In genomic region chr1:150995896-150996295, GRCh38 we compare ENCODE assay signal across 8 cellular contexts. TPM values are rescaled to one million over a fixed set of nuclear protein-coding genes. Genes with fewer than 3 reads are reported as not detected.
DNase-seq lines count a peak whose midpoint lies in the region; FAIRE-seq and TF ChIP-seq lines count a peak whose summit lies in the region.

No MANE protein-coding gene starts in this region.

- TF ChIP-seq CTCF in endothelial cell (IDR thresholded peaks at IDR 0.05; ENCODE audit: unreplicated experiment), result peak; percentile 94
- TF ChIP-seq CTCF in nephron (IDR thresholded peaks at IDR 0.05; ENCODE audit: unreplicated experiment in 3 of 3), result peak; percentile 85 to 90 (median 86)

- peak; percentile 32 for DNase-seq in activated CD4-positive, alpha-beta T cell treated with anti-CD3 and anti-CD28 coated beads for 48 hours
- DNase-seq in activated CD4-positive, alpha-beta T cell treated with anti-CD3 and anti-CD28 coated beads, Interleukin-2, amount 50 U/mL, for 48 hours, result no peak
- peak; percentile 25 to 26 for DNase-seq in SHP77 (lab: John Stamatoyannopoulos, UW)
- DNase-seq in endothelial cell (ENCODE audit: low spot score), result peak; percentile 45
- DNase-seq in frontal cortex (ENCODE audit: low spot score in 2 of 2), result no peak
- no peak for DNase-seq in NCI-H2081 (lab: John Stamatoyannopoulos, UW)
- no peak for DNase-seq in SIG-M5 (lab: John Stamatoyannopoulos, UW)

- H3K4me1 Mint-ChIP-seq in endothelial cell (ENCODE audit: unreplicated experiment), result peaks cover 5% of the 10 kb centered on the region
- H3K4me1 Mint-ChIP-seq in nephron, result peaks cover 5% of the 10 kb centered on the region

- H3K4me3 Mint-ChIP-seq in endothelial cell (ENCODE audit: unreplicated experiment) (no peak overlapping the region), nephron (no peak overlapping the region)

- H3K27me3 Mint-ChIP-seq in endothelial cell (ENCODE audit: unreplicated experiment) (peaks cover 2% of the 10 kb centered on the region), nephron (ENCODE audit: low read depth) (no peaks in the 10 kb centered on the region)

- H3K27ac Mint-ChIP-seq in endothelial cell (ENCODE audit: unreplicated experiment) (peak overlapping the region; percentile 70), nephron (no peak overlapping the region)

- FAIRE-seq in frontal cortex (lab: Jason Lieb, UNC), result no peak

- H3K36me3 Mint-ChIP-seq in endothelial cell (ENCODE audit: low read depth, unreplicated experiment) (peaks cover 8% of the 10 kb centered on the region), nephron (ENCODE audit: low read depth) (peaks cover 27% of the 10 kb centered on the region)

- H3K9me3 Mint-ChIP-seq in endothelial cell (ENCODE audit: unreplicated experiment) (no peaks in the 10 kb centered on the region), nephron (no peaks in the 10 kb centered on the region)

RNA-seq across cellular contexts. Expression of gene MINDY1, which starts 10.8 kb away (rescaled TPM):
- total RNA-seq in endothelial cell (ENCODE audit: unreplicated experiment) (11.2 TPM), frontal cortex (12.2 TPM)

RNA-seq across cellular contexts. Expression of gene PRUNE1, which starts 12.4 kb away (rescaled TPM):
- total RNA-seq in endothelial cell (ENCODE audit: unreplicated experiment) (16.7 TPM), frontal cortex (20.4 TPM)

RNA-seq across cellular contexts. Expression of gene ANXA9, which starts 13.8 kb away (rescaled TPM):
- total RNA-seq in endothelial cell (ENCODE audit: unreplicated experiment), result not detected
- total RNA-seq in frontal cortex, result under 0.01 TPM

RNA-seq across cellular contexts. Expression of gene CERS2, which starts 21.3 kb away (rescaled TPM):
- total RNA-seq in endothelial cell (ENCODE audit: unreplicated experiment) (186 TPM), frontal cortex (30.2 TPM)

RNA-seq across cellular contexts. Expression of gene BNIPL, which starts 40.5 kb away (rescaled TPM):
- 1.5 TPM for total RNA-seq in endothelial cell (ENCODE audit: unreplicated experiment)
- total RNA-seq in frontal cortex, result under 0.01 TPM

Comparison
In these comparisons a context has a peak if more than half of its experiments do, and no peak if none do; other contexts are left out.
1. DNase-seq: peak in activated CD4-positive, alpha-beta T cell treated with anti-CD3 and anti-CD28 coated beads for 48 hours (single experiment), SHP77 (2 of 2) and endothelial cell (single experiment); none in activated CD4-positive, alpha-beta T cell treated with anti-CD3 and anti-CD28 coated beads, Interleukin-2, amount 50 U/mL, for 48 hours (0 of 2), frontal cortex (0 of 2), NCI-H2081 (0 of 2) and SIG-M5 (single experiment).